Comparison of ENCODE assay signal across 12 cellular contexts in the genomic region with DNA sequence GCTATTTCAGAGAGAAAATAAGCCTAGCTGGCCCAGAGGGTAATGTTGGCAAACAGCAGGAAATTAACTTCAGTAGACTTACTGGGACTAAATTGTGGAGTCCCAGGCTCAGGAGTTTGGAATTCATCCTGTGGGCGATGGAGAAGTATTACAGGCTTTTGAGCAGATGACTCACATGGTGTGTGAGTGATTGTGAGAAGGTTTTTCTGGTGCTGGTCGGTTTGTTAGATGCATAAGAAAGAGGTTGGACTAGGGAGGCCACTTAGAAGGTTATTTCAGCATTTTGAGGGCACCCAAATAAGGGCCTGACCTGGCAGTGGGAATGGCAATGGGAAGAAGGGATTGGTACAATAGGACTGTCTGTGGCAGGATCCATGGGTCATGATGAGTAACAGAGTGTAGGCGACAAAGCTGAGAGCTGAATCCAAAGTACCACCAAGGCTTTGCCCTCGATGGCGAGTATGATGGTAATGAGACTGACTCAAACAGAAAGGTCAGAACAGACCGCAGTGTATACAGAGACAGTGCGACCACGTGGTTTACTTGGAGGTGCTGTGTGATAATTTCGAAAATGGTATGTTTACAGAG.
DNase-seq lines count a peak whose midpoint lies in the region; ATAC-seq lines count a peak whose summit lies in the region.
"Had no signal": no experiment of that assay in that cellular context is flagged by ENCODE, and none has a peak within 500 bp of the region (broad histone marks: within the 10 kb centered on the region; RNA-seq: fewer than 3 reads in every experiment).

No MANE protein-coding gene starts in this region.

- DNase-seq in A172 (ENCODE audit: low spot score) (peak; percentile 94), HS-5 (ENCODE audit: low read depth) (peak; percentile 87), epithelial cell of prostate (ENCODE audit: low read depth, low spot score) (peak; percentile 73), NCI-H446 (lab: John Stamatoyannopoulos, UW) (no peak), NCI-H748 treated with DMSO at 0.1 percent for 48 hours (lab: John Stamatoyannopoulos, UW) (no peak), NCI-H146 (lab: John Stamatoyannopoulos, UW) (no peak)
- DNase-seq: activated B cell treated with CpG ODN at 0.5 μM for 24 hours; CD8-positive, alpha-beta T cell; effector CD4-positive, alpha-beta T cell; NCI-H1092 had no signal

- peak; percentile 72 for ATAC-seq in GM19025 (IDR thresholded peaks at IDR 0.05; ENCODE audit: low read depth, unreplicated experiment)
- ATAC-seq in HG03342 (IDR thresholded peaks at IDR 0.05; ENCODE audit: unreplicated experiment) = no peak
- ATAC-seq: CD8-positive, alpha-beta T cell had no signal

- peak overlapping the region; percentile 93 for H3K27ac ChIP-seq in epithelial cell of prostate

Comparison
In these comparisons a context has a peak if more than half of its experiments do, and no peak if none do; other contexts are left out.
1. DNase-seq: peak in A172 (single experiment), HS-5 (single experiment) and epithelial cell of prostate (single experiment); none in NCI-H446 (0 of 2), NCI-H748 treated with DMSO at 0.1 percent for 48 hours (single experiment) and NCI-H146 (single experiment).